In genomic region chr10:15869935-15870334, GRCh38 we compare ENCODE assay signal across 1 cellular context.
TF ChIP-seq lines count a peak whose summit lies in the region.

No MANE protein-coding gene starts in this region.

TF ChIP-seq in K562, 482 proteins besides CTCF, POLR2A, EP300 and RAD21 (continued from another document):
- TF ChIP-seq, protein P1, sequence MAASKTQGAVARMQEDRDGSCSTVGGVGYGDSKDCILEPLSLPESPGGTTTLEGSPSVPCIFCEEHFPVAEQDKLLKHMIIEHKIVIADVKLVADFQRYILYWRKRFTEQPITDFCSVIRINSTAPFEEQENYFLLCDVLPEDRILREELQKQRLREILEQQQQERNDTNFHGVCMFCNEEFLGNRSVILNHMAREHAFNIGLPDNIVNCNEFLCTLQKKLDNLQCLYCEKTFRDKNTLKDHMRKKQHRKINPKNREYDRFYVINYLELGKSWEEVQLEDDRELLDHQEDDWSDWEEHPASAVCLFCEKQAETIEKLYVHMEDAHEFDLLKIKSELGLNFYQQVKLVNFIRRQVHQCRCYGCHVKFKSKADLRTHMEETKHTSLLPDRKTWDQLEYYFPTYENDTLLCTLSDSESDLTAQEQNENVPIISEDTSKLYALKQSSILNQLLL (CRISPR knock-in tag; IDR thresholded peaks at IDR 0.05; ENCODE audit: borderline replicate concordance), result no peak
- TF ChIP-seq ARHGAP35 (IDR thresholded peaks at IDR 0.05; ENCODE audit: partially characterized antibody) (no peak), NR2C1 (IDR thresholded peaks at IDR 0.05) (no peak), NR2C1 (tag; IDR thresholded peaks at IDR 0.05) (no peak), ID3 (CRISPR knock-in tag; IDR thresholded peaks at IDR 0.05) (no peak), ID3 (tag; IDR thresholded peaks at IDR 0.05) (no peak)
